In the genomic region with DNA sequence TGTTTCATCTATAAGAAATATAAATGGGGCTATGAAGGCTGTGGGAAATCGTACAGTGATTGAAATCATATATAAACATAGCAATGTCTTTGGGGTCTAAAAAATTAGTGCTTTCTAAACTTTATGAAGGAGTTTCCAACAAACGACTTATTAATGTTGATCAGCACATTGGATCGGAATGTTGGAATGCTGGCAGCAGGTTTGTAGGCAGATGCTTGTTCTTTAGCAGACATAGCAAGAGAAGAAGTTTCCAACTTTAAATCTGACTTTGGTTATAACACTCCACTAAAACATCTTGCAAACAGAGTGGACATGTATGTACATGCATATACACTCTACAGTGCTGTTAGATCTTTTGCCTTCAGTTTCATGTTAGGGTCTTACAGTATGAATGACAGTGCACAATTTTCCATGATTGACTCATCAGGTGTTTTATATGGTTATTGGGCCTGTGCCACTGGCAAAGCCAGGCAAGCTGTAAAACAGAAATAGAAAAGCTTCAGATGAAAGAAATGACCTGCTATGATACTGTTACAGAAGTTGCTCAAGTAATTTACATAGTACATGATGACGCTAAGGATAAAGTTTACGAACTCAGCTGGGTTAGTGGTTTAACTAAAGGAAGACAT, we compare ENCODE assay signal across 1 cellular context.
TF ChIP-seq lines count a peak whose summit lies in the region.

No MANE protein-coding gene starts in this region.

TF ChIP-seq in SK-N-SH, 30 proteins besides CTCF, POLR2A, EP300 and RAD21:
- TF ChIP-seq, protein P1, sequence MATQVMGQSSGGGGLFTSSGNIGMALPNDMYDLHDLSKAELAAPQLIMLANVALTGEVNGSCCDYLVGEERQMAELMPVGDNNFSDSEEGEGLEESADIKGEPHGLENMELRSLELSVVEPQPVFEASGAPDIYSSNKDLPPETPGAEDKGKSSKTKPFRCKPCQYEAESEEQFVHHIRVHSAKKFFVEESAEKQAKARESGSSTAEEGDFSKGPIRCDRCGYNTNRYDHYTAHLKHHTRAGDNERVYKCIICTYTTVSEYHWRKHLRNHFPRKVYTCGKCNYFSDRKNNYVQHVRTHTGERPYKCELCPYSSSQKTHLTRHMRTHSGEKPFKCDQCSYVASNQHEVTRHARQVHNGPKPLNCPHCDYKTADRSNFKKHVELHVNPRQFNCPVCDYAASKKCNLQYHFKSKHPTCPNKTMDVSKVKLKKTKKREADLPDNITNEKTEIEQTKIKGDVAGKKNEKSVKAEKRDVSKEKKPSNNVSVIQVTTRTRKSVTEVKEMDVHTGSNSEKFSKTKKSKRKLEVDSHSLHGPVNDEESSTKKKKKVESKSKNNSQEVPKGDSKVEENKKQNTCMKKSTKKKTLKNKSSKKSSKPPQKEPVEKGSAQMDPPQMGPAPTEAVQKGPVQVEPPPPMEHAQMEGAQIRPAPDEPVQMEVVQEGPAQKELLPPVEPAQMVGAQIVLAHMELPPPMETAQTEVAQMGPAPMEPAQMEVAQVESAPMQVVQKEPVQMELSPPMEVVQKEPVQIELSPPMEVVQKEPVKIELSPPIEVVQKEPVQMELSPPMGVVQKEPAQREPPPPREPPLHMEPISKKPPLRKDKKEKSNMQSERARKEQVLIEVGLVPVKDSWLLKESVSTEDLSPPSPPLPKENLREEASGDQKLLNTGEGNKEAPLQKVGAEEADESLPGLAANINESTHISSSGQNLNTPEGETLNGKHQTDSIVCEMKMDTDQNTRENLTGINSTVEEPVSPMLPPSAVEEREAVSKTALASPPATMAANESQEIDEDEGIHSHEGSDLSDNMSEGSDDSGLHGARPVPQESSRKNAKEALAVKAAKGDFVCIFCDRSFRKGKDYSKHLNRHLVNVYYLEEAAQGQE (IDR thresholded peaks at IDR 0.05; ENCODE audit: low read depth, low read length), result no peak
- no peak for TF ChIP-seq TCF12 (IDR thresholded peaks at IDR 0.05)
- TF ChIP-seq, protein P2, sequence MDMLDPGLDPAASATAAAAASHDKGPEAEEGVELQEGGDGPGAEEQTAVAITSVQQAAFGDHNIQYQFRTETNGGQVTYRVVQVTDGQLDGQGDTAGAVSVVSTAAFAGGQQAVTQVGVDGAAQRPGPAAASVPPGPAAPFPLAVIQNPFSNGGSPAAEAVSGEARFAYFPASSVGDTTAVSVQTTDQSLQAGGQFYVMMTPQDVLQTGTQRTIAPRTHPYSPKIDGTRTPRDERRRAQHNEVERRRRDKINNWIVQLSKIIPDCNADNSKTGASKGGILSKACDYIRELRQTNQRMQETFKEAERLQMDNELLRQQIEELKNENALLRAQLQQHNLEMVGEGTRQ (IDR thresholded peaks at IDR 0.05; ENCODE audit: borderline replicate concordance, low read depth, low read length), result no peak
- TF ChIP-seq, protein P3, sequence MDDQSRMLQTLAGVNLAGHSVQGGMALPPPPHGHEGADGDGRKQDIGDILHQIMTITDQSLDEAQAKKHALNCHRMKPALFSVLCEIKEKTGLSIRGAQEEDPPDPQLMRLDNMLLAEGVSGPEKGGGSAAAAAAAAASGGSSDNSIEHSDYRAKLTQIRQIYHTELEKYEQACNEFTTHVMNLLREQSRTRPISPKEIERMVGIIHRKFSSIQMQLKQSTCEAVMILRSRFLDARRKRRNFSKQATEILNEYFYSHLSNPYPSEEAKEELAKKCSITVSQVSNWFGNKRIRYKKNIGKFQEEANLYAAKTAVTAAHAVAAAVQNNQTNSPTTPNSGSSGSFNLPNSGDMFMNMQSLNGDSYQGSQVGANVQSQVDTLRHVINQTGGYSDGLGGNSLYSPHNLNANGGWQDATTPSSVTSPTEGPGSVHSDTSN (IDR thresholded peaks at IDR 0.05), result no peak
- no peak for TF ChIP-seq CHD2 (IDR thresholded peaks at IDR 0.05; ENCODE audit: low read length, partially characterized antibody)
- TF ChIP-seq EZH2phosphoT487 (IDR thresholded peaks at IDR 0.05; ENCODE audit: borderline replicate concordance, low read depth), result no peak
- TF ChIP-seq GABPA (IDR thresholded peaks at IDR 0.05; ENCODE audit: low read depth), result no peak
- TF ChIP-seq NFIC (IDR thresholded peaks at IDR 0.05; ENCODE audit: borderline replicate concordance), result no peak
- TF ChIP-seq MXI1 (IDR thresholded peaks at IDR 0.05; ENCODE audit: low read depth, low read length), result no peak
- no peak for TF ChIP-seq SIN3A (IDR thresholded peaks at IDR 0.05; ENCODE audit: borderline replicate concordance, low read depth, low read length)
- no peak for TF ChIP-seq POLR2AphosphoS5 (IDR thresholded peaks at IDR 0.05; ENCODE audit: low read depth, low read length)
